In the genomic region with DNA sequence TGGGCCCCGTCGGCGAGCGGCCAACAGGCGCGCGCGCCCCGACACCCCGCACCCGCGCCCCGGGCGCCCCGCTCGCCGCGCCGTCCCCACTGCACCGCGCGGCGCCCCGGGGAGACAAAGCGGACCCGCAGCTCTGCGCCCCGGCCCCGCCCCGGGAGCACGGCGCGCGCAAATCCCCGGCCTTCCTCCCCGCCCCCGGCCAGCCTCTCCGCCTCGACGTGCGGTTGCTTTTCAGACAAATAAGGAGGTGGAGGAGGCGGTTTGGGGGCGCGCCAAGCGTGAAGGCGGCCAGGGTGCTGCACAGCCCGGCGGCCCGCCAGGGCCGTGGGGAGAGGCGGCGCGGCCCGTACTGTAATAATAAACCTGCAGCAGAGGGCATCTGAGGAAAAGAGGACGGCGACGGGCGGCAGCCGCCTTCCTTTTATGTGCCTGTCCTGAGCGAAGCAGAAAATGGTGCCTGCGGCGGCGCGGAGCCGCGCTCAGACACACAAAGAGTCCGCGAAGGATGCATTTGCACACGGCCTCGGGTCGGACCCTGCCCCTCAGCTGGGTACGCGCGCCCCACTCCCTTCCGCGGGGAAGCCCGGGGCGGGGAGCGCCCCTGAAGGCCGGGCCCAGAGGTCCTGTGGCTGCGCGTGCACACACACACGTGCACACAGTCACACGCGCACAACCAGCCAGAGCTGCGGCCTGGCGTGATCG, we compare ENCODE assay signal across 8 cellular contexts. TPM values are rescaled to one million over a fixed set of nuclear protein-coding genes. Genes with fewer than 3 reads are reported as not detected.
DNase-seq lines count a peak whose midpoint lies in the region; ATAC-seq and TF ChIP-seq lines count a peak whose summit lies in the region.

No MANE protein-coding gene starts in this region.

- H3K36me3 Mint-ChIP-seq in IgD-negative memory B cell (peaks cover 1% of the 10 kb centered on the region), natural killer cell (no peaks in the 10 kb centered on the region)
- H3K36me3 Mint-ChIP-seq in activated T-helper 17 cell treated with anti-CD3 and anti-CD28 coated beads, Interleukin-2, amount 50 U/mL, for 72 hours (ENCODE audit: low read depth), result peaks cover 5% of the 10 kb centered on the region

- DNase-seq in DMS79 (lab: John Stamatoyannopoulos, UW), result peak; percentile 78
- DNase-seq in RPMI7951 (ENCODE audit: low read depth), result peak; percentile 97
- DNase-seq in fibroblast of mammary gland (ENCODE audit: low read depth), result peak; percentile 92
- DNase-seq in natural killer cell, result peak; percentile 84
- DNase-seq in stimulated activated naive CD4-positive, alpha-beta T cell (lab: John Stamatoyannopoulos, UW), result peak; percentile 77 to 94 (median 82)

- peaks cover 0 to 2% (median 0%) of the 10 kb centered on the region in 3 donors for H3K9me3 Mint-ChIP-seq in IgD-negative memory B cell
- H3K9me3 Mint-ChIP-seq in activated T-helper 17 cell treated with anti-CD3 and anti-CD28 coated beads, Interleukin-2, amount 50 U/mL, for 72 hours, result no peaks in the 10 kb centered on the region
- no peaks in the 10 kb centered on the region for H3K9me3 Mint-ChIP-seq in natural killer cell

- intact Hi-C loops in natural killer cell (cut with micrococcal nuclease), result loop anchor here (2.0 kb wide), 2 partner anchors 173 to 245 kb away; a partner anchor contains a TSS

- H3K4me3 ChIP-seq in fibroblast of mammary gland (ENCODE audit: control insufficient read depth, low read depth, low read length), result peak overlapping the region; percentile 96

- peak; percentile 79 for ATAC-seq in GM21619 (IDR thresholded peaks at IDR 0.05; ENCODE audit: unreplicated experiment)
- peak; percentile 79 for ATAC-seq in activated T-helper 17 cell treated with anti-CD3 and anti-CD28 coated beads, Interleukin-2, amount 50 U/mL, for 72 hours (replicated peaks)
- peak; percentile 82 to 90 (median 86) for ATAC-seq in natural killer cell

- H3K27ac Mint-ChIP-seq in IgD-negative memory B cell (peak overlapping the region in 2 of 3 donors; percentile 80 to 83), natural killer cell (peak overlapping the region; percentile 82 to 90)
- peak overlapping the region; percentile 90 for H3K27ac Mint-ChIP-seq in activated T-helper 17 cell treated with anti-CD3 and anti-CD28 coated beads, Interleukin-2, amount 50 U/mL, for 72 hours

- H3K27me3 Mint-ChIP-seq in IgD-negative memory B cell (peaks cover 10% of the 10 kb centered on the region), natural killer cell (ENCODE audit: low read depth in 2 of 2) (no peaks in the 10 kb centered on the region)
- H3K27me3 Mint-ChIP-seq in activated T-helper 17 cell treated with anti-CD3 and anti-CD28 coated beads, Interleukin-2, amount 50 U/mL, for 72 hours, result peaks cover 14% of the 10 kb centered on the region

- no peak for TF ChIP-seq CTCF in fibroblast of mammary gland (conservative IDR thresholded peaks at IDR 0.05; ENCODE audit: control insufficient read depth, insufficient read depth, low read depth, low read length)
- TF ChIP-seq CTCF in natural killer cell (IDR thresholded peaks at IDR 0.05), result no peak

- H3K4me3 Mint-ChIP-seq in IgD-negative memory B cell, result peak overlapping the region; percentile 89 to 94 (median 91)
- H3K4me3 Mint-ChIP-seq in activated T-helper 17 cell treated with anti-CD3 and anti-CD28 coated beads, Interleukin-2, amount 50 U/mL, for 72 hours, result peak overlapping the region; percentile 82
- peak overlapping the region; percentile 97 for H3K4me3 Mint-ChIP-seq in natural killer cell

- H3K4me1 Mint-ChIP-seq in IgD-negative memory B cell (peaks cover 6 to 19% (median 12%) of the 10 kb centered on the region in 3 donors), natural killer cell (peaks cover 16 to 24% of the 10 kb centered on the region in 2 donors)
- H3K4me1 Mint-ChIP-seq in activated T-helper 17 cell treated with anti-CD3 and anti-CD28 coated beads, Interleukin-2, amount 50 U/mL, for 72 hours, result no peaks in the 10 kb centered on the region

RNA-seq across cellular contexts. Expression of a gene that starts 0.7 kb away (rescaled TPM):
- polyA plus RNA-seq in IgD-negative memory B cell, result 5.3 TPM
- total RNA-seq in RPMI7951 (2014; rRNA removed; shearing (Covaris generic)), result 193 and 228 TPM in 2 replicates
- total RNA-seq in activated T-helper 17 cell treated with anti-CD3 and anti-CD28 coated beads, Interleukin-2, amount 50 U/mL, for 72 hours, result 10 to 100 TPM in 1 of 2 donors, 1 to 10 TPM in 1; 8.5 to 18.2 TPM
- total RNA-seq in natural killer cell, result 1 to 10 TPM; 7.6 to 9.9 (median 8.4) TPM

Comparison
In these comparisons a context has a peak if more than half of its experiments do, and no peak if none do; other contexts are left out.
1. Peak in every context shown above with its lines: DNase-seq, ATAC-seq and H3K4me3 ChIP-seq.
2. RNA of a gene that starts 0.7 kb away (total RNA-seq): 193 to 228 TPM in RPMI7951; 8.5 to 18.2 TPM in activated T-helper 17 cell treated with anti-CD3 and anti-CD28 coated beads, Interleukin-2, amount 50 U/mL, for 72 hours and 7.6 to 9.9 TPM in natural killer cell; every median in the first group is over 10 times any median in the second.